In genomic region chr5:84779206-84779605, GRCh38 we compare ENCODE assay signal across 27 cellular contexts.
DNase-seq lines count a peak whose midpoint lies in the region; ATAC-seq, FAIRE-seq and TF ChIP-seq lines count a peak whose summit lies in the region.
"Had no signal": no experiment of that assay in that cellular context is flagged by ENCODE, and none has a peak within 500 bp of the region (broad histone marks: within the 10 kb centered on the region; RNA-seq: fewer than 3 reads in every experiment).

No MANE protein-coding gene starts in this region.

- in situ Hi-C loops in mammary epithelial cell (cut with MboI; ENCODE audit: low sequenced_read_pairs in 2 of 2) (no loop called here), astrocyte of the cerebellum (cut with HindIII; ENCODE audit: low sequenced_read_pairs) (no loop called here)

- CTCF ChIA-PET in mammary epithelial cell (lab: Charles Lee; ENCODE audit: low non-redundant PET): no interaction called here
- CTCF ChIA-PET in MCF 10A (lab: Yijun Ruan, JAX): interaction anchor here (0.7 kb wide), 1 partner anchor 1980 kb away, joined by 3 read pairs; no protein-coding TSS in a partner anchor

- H4K20me1 ChIP-seq in mammary epithelial cell (ENCODE audit: insufficient read depth, low read length): no peaks in the 10 kb centered on the region

- no peak overlapping the region for H3K9ac ChIP-seq in mammary epithelial cell (ENCODE audit: insufficient read depth, low read length)
- H3K9ac ChIP-seq: SK-N-SH had no signal

- H3K27ac Mint-ChIP-seq in MCF 10A (ENCODE audit: low read depth, unreplicated experiment): no peak overlapping the region
- H3K27ac Mint-ChIP-seq: activated naive CD8-positive, alpha-beta T cell treated with anti-CD3 and anti-CD28 coated beads, Interleukin-2, amount 50 U/mL, for 24 hours; CD4-positive, alpha-beta T cell; natural killer cell had no signal

- intact Hi-C loops in mammary epithelial cell (cut with micrococcal nuclease): no loop called here
- intact Hi-C loops in MCF 10A (cut with micrococcal nuclease): no loop called here
- intact Hi-C loops in upper lobe of right lung (cut with DNase I): no loop called here

- peaks cover 4% of the 10 kb centered on the region for H3K27me3 Mint-ChIP-seq in MCF 10A (ENCODE audit: insufficient read depth, unreplicated experiment)
- H3K27me3 Mint-ChIP-seq: activated naive CD8-positive, alpha-beta T cell treated with anti-CD3 and anti-CD28 coated beads, Interleukin-2, amount 50 U/mL, for 24 hours; CD4-positive, alpha-beta T cell had no signal

- TF ChIP-seq CTCF in mammary epithelial cell (conservative IDR thresholded peaks at IDR 0.05 in 1 of 2, IDR thresholded peaks at IDR 0.05 in 1 of 2; ENCODE audit: extremely low read depth in 1 of 2, insufficient read depth in 1 of 2, low read depth in 1 of 2, low read length in 2 of 2) (no peak), MCF 10A (IDR thresholded peaks at IDR 0.05; ENCODE audit: unreplicated experiment) (no peak), astrocyte of the cerebellum (IDR thresholded peaks at IDR 0.05; ENCODE audit: low read depth, low read length, missing control alignments) (no peak), upper lobe of right lung (IDR thresholded peaks at IDR 0.05) (no peak)

- H3K27ac ChIP-seq in mammary epithelial cell (ENCODE audit: insufficient read depth, low read depth, low read length) (no peak overlapping the region), upper lobe of right lung (no peak overlapping the region)
- H3K27ac ChIP-seq: 22Rv1, brain microvascular endothelial cell, esophagus muscularis mucosa, suprapubic skin had no signal

- H3K79me2 ChIP-seq in mammary epithelial cell (ENCODE audit: insufficient read depth, low read length): no peaks in the 10 kb centered on the region

- DNase-seq in mammary epithelial cell: no peak
- no peak for DNase-seq in MCF 10A (ENCODE audit: unreplicated experiment)
- DNase-seq in astrocyte of the cerebellum (ENCODE audit: low read depth): peak; percentile 20
- DNase-seq in medulla oblongata (ENCODE audit: extremely low spot score): peak; percentile 3
- DNase-seq in urothelium cell line (ENCODE audit: low spot score): peak; percentile 3
- DNase-seq in stimulated activated CD8-positive, alpha-beta memory T cell treated with anti-CD3 and anti-CD28 coated beads, Interleukin-4, amount 100 ng/mL, for 48 hours: no peak
- no peak for DNase-seq in NCI-H2029 (lab: John Stamatoyannopoulos, UW)
- DNase-seq in upper lobe of right lung: no peak
- DNase-seq: activated CD4-positive, alpha-beta T cell treated with anti-CD3 and anti-CD28 coated beads, Interleukin-2, amount 50 U/mL, for 4 hours; activated naive CD4-positive, alpha-beta T cell; activated naive CD8-positive, alpha-beta T cell treated with anti-CD3 and anti-CD28 coated beads, Interleukin-2, amount 50 U/mL, for 24 hours; brain microvascular endothelial cell; CD4-positive, alpha-beta T cell; cerebellar nuclear complex; foreskin melanocyte; H9; Kasumi-1; natural killer cell; NCI-H1048; NCI-H1694; SK-N-SH; small intestine; stimulated activated naive CD4-positive, alpha-beta T cell had no signal

- 67% methylated on average over 2 of the region's 2 CpGs for WGBS in mammary epithelial cell (ENCODE audit: low coverage, missing lambda C conversion rate)

- no peaks in the 10 kb centered on the region for H3K4me1 Mint-ChIP-seq in MCF 10A (ENCODE audit: insufficient read depth, unreplicated experiment)
- H3K4me1 Mint-ChIP-seq: activated naive CD8-positive, alpha-beta T cell treated with anti-CD3 and anti-CD28 coated beads, Interleukin-2, amount 50 U/mL, for 24 hours; H9; natural killer cell had no signal

- H3K9me3 Mint-ChIP-seq in MCF 10A (ENCODE audit: unreplicated experiment): no peaks in the 10 kb centered on the region
- H3K9me3 Mint-ChIP-seq: activated naive CD8-positive, alpha-beta T cell treated with anti-CD3 and anti-CD28 coated beads, Interleukin-2, amount 50 U/mL, for 24 hours; H9 had no signal

- no peaks in the 10 kb centered on the region for H3K36me3 Mint-ChIP-seq in MCF 10A (ENCODE audit: insufficient read depth, unreplicated experiment)
- H3K36me3 Mint-ChIP-seq: natural killer cell had no signal

- no peak for ATAC-seq in upper lobe of right lung
- ATAC-seq: activated naive CD8-positive, alpha-beta T cell treated with anti-CD3 and anti-CD28 coated beads, Interleukin-2, amount 50 U/mL, for 24 hours; natural killer cell had no signal

- FAIRE-seq in urothelium cell line (lab: Jason Lieb, UNC): no peak
- FAIRE-seq: TTC549 had no signal

- H3K4me3 ChIP-seq in mammary epithelial cell (replicated peaks in 1 of 3; ENCODE audit: insufficient read depth in 1 of 3, low read depth in 2 of 3, low read length in 3 of 3) (no peak overlapping the region), astrocyte of the cerebellum (ENCODE audit: low read depth, low read length) (no peak overlapping the region), upper lobe of right lung (no peak overlapping the region)
- H3K4me3 ChIP-seq: esophagus muscularis mucosa, suprapubic skin had no signal

- no peaks in the 10 kb centered on the region for H3K27me3 ChIP-seq in mammary epithelial cell (ENCODE audit: insufficient read depth, low read length)
- no peaks in the 10 kb centered on the region for H3K27me3 ChIP-seq in upper lobe of right lung
- H3K27me3 ChIP-seq: brain microvascular endothelial cell, esophagus muscularis mucosa, suprapubic skin had no signal

- H3K4me2 ChIP-seq in mammary epithelial cell (ENCODE audit: insufficient read depth, low read depth, low read length): no peak overlapping the region
- H3K4me2 ChIP-seq: SK-N-SH had no signal

- H2AFZ ChIP-seq in mammary epithelial cell (ENCODE audit: low read depth, low read length): peak overlapping the region; percentile 37

- POLR2A ChIA-PET in MCF 10A (lab: Yijun Ruan, JAX): no interaction called here

- BruUV-seq in mammary epithelial cell (replicated peaks; lab: Mats Ljungman, UMichigan) (no TSS peak), MCF 10A (replicated peaks; lab: Mats Ljungman, UMichigan) (no TSS peak)

- H3K9me3 ChIP-seq in mammary epithelial cell (replicated peaks; ENCODE audit: insufficient read depth, low read length) (no peaks in the 10 kb centered on the region), upper lobe of right lung (no peaks in the 10 kb centered on the region)
- H3K9me3 ChIP-seq: esophagus muscularis mucosa, SK-N-SH, suprapubic skin had no signal

- no peak overlapping the region for H3K4me3 Mint-ChIP-seq in MCF 10A (ENCODE audit: unreplicated experiment)
- H3K4me3 Mint-ChIP-seq: activated naive CD8-positive, alpha-beta T cell treated with anti-CD3 and anti-CD28 coated beads, Interleukin-2, amount 50 U/mL, for 24 hours; CD4-positive, alpha-beta T cell; H9; natural killer cell had no signal

- H3K4me1 ChIP-seq in mammary epithelial cell (ENCODE audit: insufficient read depth, low read length) (no peaks in the 10 kb centered on the region), upper lobe of right lung (no peaks in the 10 kb centered on the region)
- H3K4me1 ChIP-seq: esophagus muscularis mucosa, suprapubic skin had no signal

- no peaks in the 10 kb centered on the region for H3K36me3 ChIP-seq in mammary epithelial cell (ENCODE audit: insufficient read depth, low read length)
- H3K36me3 ChIP-seq in upper lobe of right lung: no peaks in the 10 kb centered on the region
- H3K36me3 ChIP-seq: brain microvascular endothelial cell, esophagus muscularis mucosa, suprapubic skin had no signal

- dilution Hi-C loops in mammary epithelial cell (cut with HindIII; ENCODE audit: low sequenced_read_pairs): no loop called here

Comparison
In these comparisons a context has a peak if more than half of its experiments do, and no peak if none do; other contexts are left out.
1. DNase-seq: peak in astrocyte of the cerebellum (single experiment), medulla oblongata (single experiment) and urothelium cell line (single experiment); none in mammary epithelial cell (single experiment), MCF 10A (single experiment), stimulated activated CD8-positive, alpha-beta memory T cell treated with anti-CD3 and anti-CD28 coated beads, Interleukin-4, amount 100 ng/mL, for 48 hours (single experiment), NCI-H2029 (single experiment) and upper lobe of right lung (single experiment).